Comparison of ENCODE assay signal across 14 cellular contexts in genomic region chr3:57326498-57326897, GRCh38. TPM values are rescaled to one million over a fixed set of nuclear protein-coding genes. Genes with fewer than 3 reads are reported as not detected.
"Had no signal": no experiment of that assay in that cellular context is flagged by ENCODE, and none has a peak within 500 bp of the region (broad histone marks: within the 10 kb centered on the region; RNA-seq: fewer than 3 reads in every experiment).

No MANE protein-coding gene starts in this region.

RNA-seq across cellular contexts. Expression of gene ASB14, which starts 34.0 kb away (rescaled TPM):
- total RNA-seq: activated B cell treated with CpG ODN at 0.5 μM for 24 hours; activated CD4-positive, alpha-beta memory T cell treated with anti-CD3 and anti-CD28 coated beads for 36 hours; activated CD4-positive, alpha-beta memory T cell treated with anti-CD3 and anti-CD28 coated beads, Interleukin-2, amount 10 ng/mL, durations not matched to agents 7 days and 5 days; activated CD4-positive, alpha-beta T cell treated with anti-CD3 and anti-CD28 coated beads for 36 hours; activated CD4-positive, alpha-beta T cell treated with anti-CD3 and anti-CD28 coated beads, Interleukin-2, amount 10 ng/mL, durations not matched to agents 24 days and 14 days; activated CD4-positive, alpha-beta T cell treated with anti-CD3 and anti-CD28 coated beads, Interleukin-2, amount 10 ng/mL, durations not matched to agents 7 days and 5 days; activated CD8-positive, alpha-beta memory T cell treated with anti-CD3 and anti-CD28 coated beads for 36 hours; activated CD8-positive, alpha-beta memory T cell treated with anti-CD3 and anti-CD28 coated beads, Interleukin-2, amount 10 ng/mL, durations not matched to agents 7 days and 5 days; activated CD8-positive, alpha-beta T cell treated with anti-CD3 and anti-CD28 coated beads for 36 hours; activated CD8-positive, alpha-beta T cell treated with anti-CD3 and anti-CD28 coated beads, Interleukin-2, amount 10 ng/mL, durations not matched to agents 7 days and 5 days; T-helper 1 cell treated with Interleukin-12 subunit alpha and Interleukin-12 subunit beta and Interleukin-4 antibody, amounts not matched to agents 30 ng/mL and 1 ng/mL, for 36 hours; T-helper 17 cell; T-helper 2 cell treated with Interferon-gamma antibody and Interleukin-4, amounts not matched to agents 100 ng/mL and 5 ng/mL, for 36 hours; WTC11 had no signal
